ENCODE assay signal across 19 cellular contexts in the genomic region with DNA sequence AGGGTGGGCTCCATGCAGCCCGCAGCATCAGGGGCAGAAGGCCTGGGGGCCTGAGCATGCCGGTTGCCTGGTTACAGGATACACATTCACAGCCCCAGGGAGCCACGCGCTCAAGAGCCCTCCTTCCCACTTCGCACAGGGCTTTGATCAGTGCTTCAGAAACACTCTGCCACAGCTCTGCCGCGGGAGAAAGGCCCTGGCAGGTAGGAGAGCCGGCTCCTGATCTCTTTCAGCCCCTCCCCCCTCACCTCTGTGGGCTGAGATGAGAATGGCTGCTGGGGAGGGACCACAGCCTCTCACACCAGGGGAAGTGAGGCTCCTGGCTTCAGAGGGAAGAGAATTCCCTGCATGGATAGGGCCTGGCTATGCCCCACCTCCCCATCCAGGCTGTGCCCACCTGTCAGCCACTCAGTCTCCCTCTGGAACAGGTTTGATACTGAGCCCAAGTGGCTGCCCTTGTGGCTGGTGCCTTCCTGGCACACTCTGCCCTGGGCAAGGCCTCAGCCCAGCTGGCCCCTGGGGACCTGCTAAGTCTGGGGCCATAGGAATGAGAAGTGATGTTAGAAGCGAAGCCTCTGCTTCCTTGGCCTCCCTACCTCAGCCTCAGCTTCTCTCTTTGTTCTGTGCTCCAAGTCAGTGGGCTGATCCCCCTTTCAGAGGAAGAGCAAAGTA. TPM values are rescaled to one million over a fixed set of nuclear protein-coding genes. Genes with fewer than 3 reads are reported as not detected.
A peak's percentile ranks its signal among the peaks of the same experiment; 100 is the strongest.
DNase-seq lines count a peak whose midpoint lies in the region; ATAC-seq and TF ChIP-seq lines count a peak whose summit lies in the region.
"Had no signal": no experiment of that assay in that cellular context is flagged by ENCODE, and none has a peak within 500 bp of the region (broad histone marks: within the 10 kb centered on the region; RNA-seq: fewer than 3 reads in every experiment).

No MANE protein-coding gene starts in this region.

- ATAC-seq in omental fat pad (ENCODE audit: low FRiP score), result no peak
- ATAC-seq: activated T-helper 17 cell treated with anti-CD3 and anti-CD28 coated beads, Interleukin-2, amount 50 U/mL, for 72 hours had no signal

- no peak overlapping the region for H2AFZ ChIP-seq in neural progenitor cell (replicated peaks)

- H3K4me3 ChIP-seq in HUES6 (ENCODE audit: low read depth, low read length) (peak overlapping the region; percentile 18; the same call in 1 of the 2 replicates), fibroblast of the aortic adventitia (ENCODE audit: low read depth, low read length) (peak overlapping the region; percentile 13), neural progenitor cell (no peak overlapping the region)
- H3K4me3 ChIP-seq: SK-N-MC had no signal

- H3K27me3 ChIP-seq in HUES6 (ENCODE audit: control insufficient read depth, insufficient read depth, low read length), result peaks cover 10% of the 10 kb centered on the region
- peaks cover 7% of the 10 kb centered on the region for H3K27me3 ChIP-seq in neural progenitor cell
- H3K27me3 ChIP-seq: transverse colon had no signal

- H3K4me3 Mint-ChIP-seq in neural progenitor cell, result peak overlapping the region; percentile 66
- H3K4me3 Mint-ChIP-seq: activated T-helper 17 cell treated with anti-CD3 and anti-CD28 coated beads, Interleukin-2, amount 50 U/mL, for 72 hours had no signal

- H3K27ac ChIP-seq in HUES6 (ENCODE audit: low read depth, low read length) (no peak overlapping the region), neural progenitor cell (no peak overlapping the region)
- H3K27ac ChIP-seq: SK-N-MC had no signal

- peaks cover 2% of the 10 kb centered on the region for H3K27me3 Mint-ChIP-seq in neural progenitor cell (ENCODE audit: insufficient read depth, low read depth)
- H3K27me3 Mint-ChIP-seq: activated T-helper 17 cell treated with anti-CD3 and anti-CD28 coated beads, Interleukin-2, amount 50 U/mL, for 72 hours; CD4-positive, alpha-beta memory T cell had no signal

- H3K79me2 ChIP-seq in neural progenitor cell (ENCODE audit: low read depth), result no peaks in the 10 kb centered on the region

- H3K36me3 ChIP-seq in HUES6 (ENCODE audit: control insufficient read depth, insufficient read depth, low read length) (peaks cover 21% of the 10 kb centered on the region), neural progenitor cell (no peaks in the 10 kb centered on the region)
- H3K36me3 ChIP-seq: transverse colon had no signal

- H3K36me3 Mint-ChIP-seq in neural progenitor cell, result no peaks in the 10 kb centered on the region
- H3K36me3 Mint-ChIP-seq: memory B cell had no signal

- H3K4me2 ChIP-seq in neural progenitor cell, result peak overlapping the region; percentile 49

- peaks cover 15% of the 10 kb centered on the region for H3F3A ChIP-seq in neural progenitor cell (ENCODE audit: low read depth)

- H3K4me1 ChIP-seq in HUES6 (ENCODE audit: control insufficient read depth, insufficient read depth, low read length), result peaks cover 58% of the 10 kb centered on the region
- H3K4me1 ChIP-seq in neural progenitor cell, result peaks cover 44% of the 10 kb centered on the region

- DNase-seq in NCI-H1417 (lab: John Stamatoyannopoulos, UW) (peak; percentile 53 to 81 (median 65)), NCI-H1417 treated with DMSO at 0.1 percent for 48 hours (lab: John Stamatoyannopoulos, UW) (no peak), fibroblast of the aortic adventitia (ENCODE audit: low read depth) (no peak), neural progenitor cell (ENCODE audit: low spot score) (peak; percentile 56), omental fat pad (ENCODE audit: low spot score) (no peak), NCI-H526 (lab: John Stamatoyannopoulos, UW) (no peak)
- no peak for DNase-seq in activated CD4-positive, CD25-positive, alpha-beta regulatory T cell (lab: John Stamatoyannopoulos, UW)
- DNase-seq: 8988T; CD4-positive, alpha-beta memory T cell; EL; HCEC 1CT; MV-4-11; NCI-H510A; stimulated activated CD4-positive, alpha-beta T cell treated with anti-CD3 and anti-CD28 coated beads, Interleukin-4, amount 100 ng/mL, for 24 hours; transverse colon had no signal

- H3K4me1 Mint-ChIP-seq in neural progenitor cell, result peaks cover 37% of the 10 kb centered on the region

- H3K9me3 Mint-ChIP-seq in neural progenitor cell, result no peaks in the 10 kb centered on the region
- H3K9me3 Mint-ChIP-seq: activated T-helper 17 cell treated with anti-CD3 and anti-CD28 coated beads, Interleukin-2, amount 50 U/mL, for 72 hours; CD4-positive, alpha-beta memory T cell; memory B cell had no signal

- peak overlapping the region; percentile 30 for H3K9ac ChIP-seq in HUES6 (ENCODE audit: low read length)
- no peak overlapping the region for H3K9ac ChIP-seq in neural progenitor cell

- H3K9me3 ChIP-seq in HUES6 (ENCODE audit: control insufficient read depth, insufficient read depth, low read depth, low read length) (no peaks in the 10 kb centered on the region), neural progenitor cell (ENCODE audit: low read depth) (no peaks in the 10 kb centered on the region)
- H3K9me3 ChIP-seq: transverse colon had no signal

- H4K20me1 ChIP-seq in neural progenitor cell (ENCODE audit: low read depth), result peaks cover 10% of the 10 kb centered on the region

- TF ChIP-seq CTCF in fibroblast of the aortic adventitia (IDR thresholded peaks at IDR 0.05; ENCODE audit: insufficient read depth, low read length) (no peak), neural progenitor cell (IDR thresholded peaks at IDR 0.05) (no peak), omental fat pad (IDR thresholded peaks at IDR 0.05) (no peak)

- H3K27ac Mint-ChIP-seq in neural progenitor cell, result peak overlapping the region; percentile 57
- H3K27ac Mint-ChIP-seq: activated T-helper 17 cell treated with anti-CD3 and anti-CD28 coated beads, Interleukin-2, amount 50 U/mL, for 72 hours; memory B cell had no signal

RNA-seq across cellular contexts. Expression of gene DOK4, which starts 8.6 kb away (rescaled TPM):
- total RNA-seq in fibroblast of the aortic adventitia (ENCODE audit: low replicate concordance), result 19.5 and 29.6 TPM in 2 replicates
- total RNA-seq in neural progenitor cell (ENCODE audit: low replicate concordance), result 10.5 and 27.4 TPM in 2 replicates
- total RNA-seq in omental fat pad, result 10 to 100 TPM in 3 of 4 donors, 1 to 10 TPM in 1; 5.9 to 36.3 (median 12.9) TPM

RNA-seq across cellular contexts. Expression of gene POLR2C, which starts 15.2 kb away (rescaled TPM):
- 26.1 and 76.6 TPM in 2 replicates for total RNA-seq in fibroblast of the aortic adventitia (ENCODE audit: low replicate concordance)
- 58.4 and 97.4 TPM in 2 replicates for total RNA-seq in neural progenitor cell (ENCODE audit: low replicate concordance)
- 10 to 100 TPM; 82.4 to 89.4 (median 85.4) TPM for total RNA-seq in omental fat pad

RNA-seq across cellular contexts. Expression of gene COQ9, which starts 30.4 kb away (rescaled TPM):
- total RNA-seq in fibroblast of the aortic adventitia (ENCODE audit: low replicate concordance), result 30.9 and 40.0 TPM in 2 replicates
- total RNA-seq in neural progenitor cell (ENCODE audit: low replicate concordance), result 20.2 and 20.3 TPM in 2 replicates
- total RNA-seq in omental fat pad, result 10 to 100 TPM; 30.6 to 60.5 (median 44.7) TPM

RNA-seq across cellular contexts. Expression of gene CIAPIN1, which starts 30.5 kb away (rescaled TPM):
- total RNA-seq in fibroblast of the aortic adventitia (ENCODE audit: low replicate concordance) (39.3 and 53.9 TPM in 2 replicates), neural progenitor cell (ENCODE audit: low replicate concordance) (89.2 and 95.9 TPM in 2 replicates), omental fat pad (10 to 100 TPM; 26.4 to 37.2 (median 32.4) TPM)

RNA-seq across cellular contexts. Expression of gene CCDC102A, which starts 58.7 kb away (rescaled TPM):
- total RNA-seq in fibroblast of the aortic adventitia (ENCODE audit: low replicate concordance) (9.9 and 30.7 TPM in 2 replicates), neural progenitor cell (ENCODE audit: low replicate concordance) (3.9 and 12.8 TPM in 2 replicates), omental fat pad (1 to 10 TPM; 3.5 to 9.8 (median 7.8) TPM)

Comparison
In these comparisons a context has a peak if more than half of its experiments do, and no peak if none do; other contexts are left out.
1. DNase-seq: peak in NCI-H1417 (3 of 3) and neural progenitor cell (single experiment); none in NCI-H1417 treated with DMSO at 0.1 percent for 48 hours (single experiment), fibroblast of the aortic adventitia (single experiment), activated CD4-positive, CD25-positive, alpha-beta regulatory T cell (0 of 4), omental fat pad (single experiment) and NCI-H526 (0 of 2).